Comparison of ENCODE assay signal across 18 cellular contexts in the genomic region with DNA sequence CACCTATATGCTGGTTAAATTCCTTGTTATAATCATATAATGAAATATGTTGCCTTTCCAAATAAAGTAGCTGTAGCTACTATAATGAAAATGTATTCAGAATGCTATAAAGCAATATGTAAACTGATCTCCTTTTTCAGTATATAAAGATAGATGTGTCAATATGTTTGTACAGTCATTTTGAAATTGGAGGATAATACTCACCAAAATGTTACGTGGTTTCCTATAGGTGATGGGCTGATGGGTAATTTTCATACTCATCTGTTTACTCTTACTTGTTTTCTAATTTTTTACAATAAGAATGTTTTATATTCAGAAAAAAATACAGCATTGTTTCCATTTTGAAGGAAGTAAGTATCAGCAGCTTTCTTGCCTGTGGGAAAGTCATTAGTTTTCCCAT.
DNase-seq lines count a peak whose midpoint lies in the region; ATAC-seq lines count a peak whose summit lies in the region.
"Had no signal": no experiment of that assay in that cellular context is flagged by ENCODE, and none has a peak within 500 bp of the region (broad histone marks: within the 10 kb centered on the region; RNA-seq: fewer than 3 reads in every experiment).

No MANE protein-coding gene starts in this region.

- no peaks in the 10 kb centered on the region for H3K36me3 Mint-ChIP-seq in activated T-cell treated with anti-CD3 and anti-CD28 coated beads, Interleukin-2, amount 50 U/mL, for 72 hours (ENCODE audit: insufficient read depth in 2 of 2)
- no peaks in the 10 kb centered on the region for H3K36me3 Mint-ChIP-seq in activated T-helper 17 cell treated with anti-CD3 and anti-CD28 coated beads, Interleukin-2, amount 50 U/mL, for 72 hours (ENCODE audit: low read depth)
- H3K36me3 Mint-ChIP-seq: CD4-positive, CD25-positive, alpha-beta regulatory T cell; CD8-positive, alpha-beta T cell had no signal

- H3K9me3 Mint-ChIP-seq in activated T-cell treated with anti-CD3 and anti-CD28 coated beads, Interleukin-2, amount 50 U/mL, for 72 hours, result no peaks in the 10 kb centered on the region
- no peaks in the 10 kb centered on the region for H3K9me3 Mint-ChIP-seq in activated T-helper 17 cell treated with anti-CD3 and anti-CD28 coated beads, Interleukin-2, amount 50 U/mL, for 72 hours
- H3K9me3 Mint-ChIP-seq: CD8-positive, alpha-beta T cell had no signal

- peaks cover 9% of the 10 kb centered on the region for H3K27me3 Mint-ChIP-seq in activated T-cell treated with anti-CD3 and anti-CD28 coated beads, Interleukin-2, amount 50 U/mL, for 72 hours (ENCODE audit: low read depth)
- H3K27me3 Mint-ChIP-seq in activated T-helper 17 cell treated with anti-CD3 and anti-CD28 coated beads, Interleukin-2, amount 50 U/mL, for 72 hours, result peaks cover 21% of the 10 kb centered on the region

- no peak overlapping the region for H3K4me3 Mint-ChIP-seq in activated T-cell treated with anti-CD3 and anti-CD28 coated beads, Interleukin-2, amount 50 U/mL, for 72 hours
- no peak overlapping the region for H3K4me3 Mint-ChIP-seq in activated T-helper 17 cell treated with anti-CD3 and anti-CD28 coated beads, Interleukin-2, amount 50 U/mL, for 72 hours
- H3K4me3 Mint-ChIP-seq: B cell; CD4-positive, CD25-positive, alpha-beta regulatory T cell; CD8-positive, alpha-beta T cell had no signal

- no peak for DNase-seq in activated CD4-positive, CD25-positive, alpha-beta regulatory T cell treated with anti-CD3 and anti-CD28 coated beads, Interleukin-2, amount 50 U/mL, for 72 hours
- DNase-seq in activated T-cell treated with anti-CD3 and anti-CD28 coated beads, Interleukin-2, amount 50 U/mL, for 72 hours, result no peak
- no peak for DNase-seq in activated T-cell treated with anti-CD3 and anti-CD28 coated beads, Interleukin-2, amount 50 U/mL, for 1 hour
- DNase-seq in DMS153 (lab: John Stamatoyannopoulos, UW) (no peak), NCI-H226 (no peak)
- DNase-seq: Caco-2; CD8-positive, alpha-beta T cell; DMS79; EL; GDM1; GM23248; H7; HCEC 1CT had no signal

- peak; percentile 41 to 45 for ATAC-seq in activated CD4-positive, CD25-positive, alpha-beta regulatory T cell treated with anti-CD3 and anti-CD28 coated beads, Interleukin-2, amount 50 U/mL, for 24 hours
- ATAC-seq in activated T-cell treated with anti-CD3 and anti-CD28 coated beads, Interleukin-2, amount 50 U/mL, for 72 hours (replicated peaks in 1 of 2), result peak; percentile 58 to 74
- peak; percentile 79 for ATAC-seq in activated T-helper 17 cell treated with anti-CD3 and anti-CD28 coated beads, Interleukin-2, amount 50 U/mL, for 72 hours (replicated peaks)
- ATAC-seq in GM18517 (IDR thresholded peaks at IDR 0.05; ENCODE audit: unreplicated experiment), result no peak
- ATAC-seq: CD8-positive, alpha-beta T cell had no signal

- no peaks in the 10 kb centered on the region for H3K4me1 Mint-ChIP-seq in activated T-cell treated with anti-CD3 and anti-CD28 coated beads, Interleukin-2, amount 50 U/mL, for 72 hours (ENCODE audit: low read depth)
- no peaks in the 10 kb centered on the region for H3K4me1 Mint-ChIP-seq in activated T-helper 17 cell treated with anti-CD3 and anti-CD28 coated beads, Interleukin-2, amount 50 U/mL, for 72 hours
- H3K4me1 Mint-ChIP-seq: B cell had no signal

- H3K27ac Mint-ChIP-seq in activated T-cell treated with anti-CD3 and anti-CD28 coated beads, Interleukin-2, amount 50 U/mL, for 72 hours, result no peak overlapping the region
- peak overlapping the region; percentile 39 for H3K27ac Mint-ChIP-seq in activated T-helper 17 cell treated with anti-CD3 and anti-CD28 coated beads, Interleukin-2, amount 50 U/mL, for 72 hours
- H3K27ac Mint-ChIP-seq: B cell; CD4-positive, CD25-positive, alpha-beta regulatory T cell; CD8-positive, alpha-beta T cell had no signal
